Comparison of ENCODE assay signal across 8 cellular contexts in genomic region chr1:28328228-28328648, GRCh38. TPM values are rescaled to one million over a fixed set of nuclear protein-coding genes. Genes with fewer than 3 reads are reported as not detected.
DNase-seq lines count a peak whose midpoint lies in the region; ATAC-seq and TF ChIP-seq lines count a peak whose summit lies in the region.

No MANE protein-coding gene starts in this region.

- no peaks in the 10 kb centered on the region for H4K20me1 ChIP-seq in smooth muscle cell (ENCODE audit: low read depth)

- H3F3A ChIP-seq in smooth muscle cell (ENCODE audit: low read depth) = no peaks in the 10 kb centered on the region

- peak overlapping the region; percentile 79 for H3K27ac ChIP-seq in WERI-Rb-1
- peak overlapping the region; percentile 74 to 89 for H3K27ac ChIP-seq in right atrium auricular region
- H3K27ac ChIP-seq in smooth muscle cell (ENCODE audit: low read depth) = peak overlapping the region; percentile 75

- 85% methylated on average over 7 of the region's 16 CpGs for WGBS in smooth muscle cell (ENCODE audit: low lambda C conversion rate)

- H3K79me2 ChIP-seq in smooth muscle cell (ENCODE audit: low read depth) = peaks cover 3% of the 10 kb centered on the region

- H3K27me3 ChIP-seq in WERI-Rb-1 (ENCODE audit: insufficient read depth, low read depth, severe bottlenecking) (no peaks in the 10 kb centered on the region), right atrium auricular region (no peaks in the 10 kb centered on the region), smooth muscle cell (ENCODE audit: low read depth) (no peaks in the 10 kb centered on the region)

- H3K9me3 ChIP-seq in WERI-Rb-1 (ENCODE audit: severe bottlenecking) (no peaks in the 10 kb centered on the region), right atrium auricular region (no peaks in the 10 kb centered on the region), smooth muscle cell (replicated peaks; ENCODE audit: low read depth) (no peaks in the 10 kb centered on the region)

- peak overlapping the region; percentile 92 for H2AFZ ChIP-seq in smooth muscle cell (ENCODE audit: low read depth)

- TF ChIP-seq CTCF in HFF-Myc (IDR thresholded peaks at IDR 0.05; ENCODE audit: low read depth, low read length, missing control alignments) (no peak), WERI-Rb-1 (IDR thresholded peaks at IDR 0.05; ENCODE audit: low read depth, low read length) (no peak), right atrium auricular region (IDR thresholded peaks at IDR 0.05) (no peak), smooth muscle cell (IDR thresholded peaks at IDR 0.05; ENCODE audit: borderline replicate concordance, insufficient read depth, poor library complexity, severe bottlenecking) (no peak)

- ATAC-seq in HG03159 (IDR thresholded peaks at IDR 0.05; ENCODE audit: unreplicated experiment) = no peak

- DNase-seq in HFF-Myc (ENCODE audit: extremely low read depth, low read depth) (no peak), WERI-Rb-1 (no peak), right atrium auricular region (ENCODE audit: low spot score) (no peak), smooth muscle cell (lab: John Stamatoyannopoulos, UW; ENCODE audit: unreplicated experiment) (no peak), 8988T (no peak), cerebellar cortex (ENCODE audit: low spot score) (no peak), OCI-M2 (lab: John Stamatoyannopoulos, UW; ENCODE audit: unreplicated experiment) (no peak)

- H3K4me1 ChIP-seq in right atrium auricular region (peaks cover 0 to 16% of the 10 kb centered on the region in 2 donors), smooth muscle cell (ENCODE audit: low read depth) (peaks cover 5% of the 10 kb centered on the region)

- no peak overlapping the region for H3K9ac ChIP-seq in smooth muscle cell (ENCODE audit: low read depth)

- peak overlapping the region; percentile 63 for H3K4me3 ChIP-seq in HFF-Myc (replicated peaks; ENCODE audit: low read depth, low read length)
- peak overlapping the region; percentile 87 for H3K4me3 ChIP-seq in WERI-Rb-1 (ENCODE audit: low read depth, low read length)
- H3K4me3 ChIP-seq in right atrium auricular region = peak overlapping the region; percentile 51 to 71
- H3K4me3 ChIP-seq in smooth muscle cell = peak overlapping the region; percentile 68

- peak overlapping the region; percentile 80 for H3K4me2 ChIP-seq in smooth muscle cell

- H3K36me3 ChIP-seq in WERI-Rb-1 = 0 out of 2 replicates have a peak, but pooled peaks cover 3% of the 10 kb centered on the region
- H3K36me3 ChIP-seq in right atrium auricular region = peaks cover 16% of the 10 kb centered on the region
- no peaks in the 10 kb centered on the region for H3K36me3 ChIP-seq in smooth muscle cell (ENCODE audit: low read depth)

RNA-seq across cellular contexts. Expression of gene MED18, which starts 0.6 kb away (rescaled TPM):
- total RNA-seq in right atrium auricular region = 1 to 10 TPM; 5.8 to 6.4 TPM
- 11.6 and 13.2 TPM in 2 replicates for total RNA-seq in smooth muscle cell
- 12.3 and 13.8 TPM in 2 replicates for polyA plus RNA-seq in smooth muscle cell

RNA-seq across cellular contexts. Expression of gene PHACTR4, which starts 41.3 kb away (rescaled TPM):
- 10 to 100 TPM; 15.8 to 22.4 TPM for total RNA-seq in right atrium auricular region
- 14.1 and 20.2 TPM in 2 replicates for total RNA-seq in smooth muscle cell
- polyA plus RNA-seq in smooth muscle cell = 15.2 and 22.2 TPM in 2 replicates
